Comparison of ENCODE assay signal across 8 cellular contexts in the genomic region with DNA sequence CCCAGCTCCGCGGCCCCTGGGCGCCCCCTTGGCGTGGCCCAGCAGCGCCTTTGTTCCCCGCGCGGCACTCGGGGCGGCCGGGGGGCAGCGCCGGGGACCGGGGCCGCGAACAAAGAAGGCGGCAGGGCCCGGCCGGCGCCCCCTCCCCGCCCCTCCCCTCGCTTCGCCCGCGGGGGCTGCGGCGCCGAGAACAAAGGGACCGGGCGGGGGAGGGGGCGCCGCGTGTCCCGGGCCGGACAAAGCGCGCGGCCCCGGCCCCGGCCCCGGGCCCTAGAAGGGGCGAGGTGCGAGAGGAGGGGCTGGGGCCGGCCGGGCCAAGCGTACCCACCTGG. TPM values are rescaled to one million over a fixed set of nuclear protein-coding genes. Genes with fewer than 3 reads are reported as not detected.
A peak's percentile ranks its signal among the peaks of the same experiment; 100 is the strongest.
DNase-seq lines count a peak whose midpoint lies in the region; ATAC-seq and TF ChIP-seq lines count a peak whose summit lies in the region.

No MANE protein-coding gene starts in this region.

- ATAC-seq in GM18909 (IDR thresholded peaks at IDR 0.05; ENCODE audit: poor library complexity, unreplicated experiment) (peak; percentile 15), HG02970 (IDR thresholded peaks at IDR 0.05; ENCODE audit: low FRiP score, unreplicated experiment) (no peak), GM21447 (IDR thresholded peaks at IDR 0.05; ENCODE audit: unreplicated experiment) (no peak)

- peaks cover 0 to 14% (median 0%) of the 10 kb centered on the region in 4 donors for H3K27me3 ChIP-seq in esophagus squamous epithelium

- no peak for DNase-seq in Jurkat, Clone E6-1 (ENCODE audit: low read depth, low spot score)
- DNase-seq in esophagus squamous epithelium (lab: John Stamatoyannopoulos, UW) (no peak), retinal pigment epithelial cell (ENCODE audit: low read depth) (no peak), NCI-H446 treated with DMSO at 0.1 percent for 48 hours (lab: John Stamatoyannopoulos, UW) (no peak), activated T-cell treated with anti-CD3 and anti-CD28 coated beads for 4 hours (no peak)

- intact Hi-C loops in esophagus squamous epithelium (cut with DNase I): no loop called here

- H3K9me3 ChIP-seq in esophagus squamous epithelium: no peaks in the 10 kb centered on the region

- peaks cover 5 to 39% (median 11%) of the 10 kb centered on the region in 3 donors for H3K36me3 ChIP-seq in esophagus squamous epithelium

- peak overlapping the region; percentile 25 to 78 (median 60) for H3K27ac ChIP-seq in esophagus squamous epithelium

- H3K4me3 ChIP-seq in Jurkat, Clone E6-1 (ENCODE audit: low read length): peak overlapping the region; percentile 76
- H3K4me3 ChIP-seq in esophagus squamous epithelium (peak overlapping the region; percentile 49 to 86 (median 65)), retinal pigment epithelial cell (ENCODE audit: low read length) (peak overlapping the region; percentile 84)

- H3K4me1 ChIP-seq in esophagus squamous epithelium: peaks cover 35 to 69% (median 37%) of the 10 kb centered on the region in 3 donors

- WGBS in esophagus squamous epithelium, 2 donors: no CpG with 5 or more reads among the region's 46 CpGs

- TF ChIP-seq CTCF in esophagus squamous epithelium (IDR thresholded peaks at IDR 0.05): no peak
- TF ChIP-seq CTCF in retinal pigment epithelial cell (conservative IDR thresholded peaks at IDR 0.05; ENCODE audit: low read depth, low read length): no peak

- no peak for TF ChIP-seq POLR2A in esophagus squamous epithelium (IDR thresholded peaks at IDR 0.05)

RNA-seq across cellular contexts. Expression of a gene that starts 0.4 kb away (rescaled TPM):
- 321 TPM for polyA plus RNA-seq in Jurkat, Clone E6-1 (2012; ENCODE audit: insufficient read depth, insufficient read length)
- 1 to 10 TPM; 4.4 to 6.1 (median 5.1) TPM for total RNA-seq in esophagus squamous epithelium

RNA-seq across cellular contexts. Expression of a gene that starts 26.7 kb away (rescaled TPM):
- 4.1 TPM for polyA plus RNA-seq in Jurkat, Clone E6-1 (2012; ENCODE audit: insufficient read depth, insufficient read length)
- total RNA-seq in esophagus squamous epithelium: 1 to 10 TPM; 1.4 to 7.1 (median 3.2) TPM

RNA-seq across cellular contexts. Expression of a gene that starts 26.8 kb away (rescaled TPM):
- 2.1 TPM for polyA plus RNA-seq in Jurkat, Clone E6-1 (2012; ENCODE audit: insufficient read depth, insufficient read length)
- total RNA-seq in esophagus squamous epithelium: under 1 TPM in 2 of 4 donors, not detected in 2; 0.31 to 0.57 TPM

RNA-seq across cellular contexts. Expression of a gene that starts 43.7 kb away (rescaled TPM):
- 525 TPM for polyA plus RNA-seq in Jurkat, Clone E6-1 (2012; ENCODE audit: insufficient read depth, insufficient read length)
- 100 to 1,000 TPM in 2 of 4 donors, 10 to 100 TPM in 2; 74.3 to 115 (median 96.0) TPM for total RNA-seq in esophagus squamous epithelium

RNA-seq across cellular contexts. Expression of a gene that starts 58.7 kb away (rescaled TPM):
- 33.1 TPM for polyA plus RNA-seq in Jurkat, Clone E6-1 (2012; ENCODE audit: insufficient read depth, insufficient read length)
- total RNA-seq in esophagus squamous epithelium: 10 to 100 TPM; 42.4 to 62.2 (median 45.9) TPM
